ENCODE assay signal across 17 cellular contexts in genomic region chr5:142125963-142126362, GRCh38. TPM values are rescaled to one million over a fixed set of nuclear protein-coding genes. Genes with fewer than 3 reads are reported as not detected.
DNase-seq lines count a peak whose midpoint lies in the region; ATAC-seq, FAIRE-seq and TF ChIP-seq lines count a peak whose summit lies in the region.
"Had no signal": no experiment of that assay in that cellular context is flagged by ENCODE, and none has a peak within 500 bp of the region (broad histone marks: within the 10 kb centered on the region; RNA-seq: fewer than 3 reads in every experiment).

No MANE protein-coding gene starts in this region.

- no peak overlapping the region for H3K4ac ChIP-seq in H1 (replicated peaks; ENCODE audit: insufficient read length, low read depth, low read length)

- no peak overlapping the region for H2AK5ac ChIP-seq in H1 (ENCODE audit: low read depth, low read length)

- DNase-seq in activated naive CD8-positive, alpha-beta T cell treated with anti-CD3 and anti-CD28 coated beads, Interleukin-2, amount 50 U/mL, for 24 hours: no peak
- no peak for DNase-seq in T-helper 17 cell
- DNase-seq in H1 (ENCODE audit: low read depth in 1 of 2, low spot score in 2 of 2): no peak
- DNase-seq in pancreas: no peak
- DNase-seq in mucosa of gallbladder (ENCODE audit: low spot score): no peak
- DNase-seq in NCI-H510A treated with DMSO at 0.1 percent for 48 hours (lab: John Stamatoyannopoulos, UW): no peak
- DNase-seq: AML-193; Caco-2; CD4-positive, alpha-beta T cell; GM23248; HCEC 1CT had no signal

- H4K20me1 ChIP-seq in H1 (replicated peaks in 1 of 2; ENCODE audit: control insufficient read depth in 1 of 2, insufficient read depth in 2 of 2, low read length in 2 of 2): no peaks in the 10 kb centered on the region

- H3K4me1 ChIP-seq in H1 (replicated peaks in 1 of 4; ENCODE audit: control insufficient read depth in 3 of 4, insufficient read depth in 4 of 4, low read length in 3 of 4) (peaks cover 0 to 6% (median 2%) of the 10 kb centered on the region in 4 experiments; a peak in 2 of 7 replicates), pancreas (peaks cover 5 to 11% (median 8%) of the 10 kb centered on the region in 3 donors)
- H3K4me1 ChIP-seq: Caco-2 had no signal

- no peaks in the 10 kb centered on the region for H3K9me3 Mint-ChIP-seq in activated naive CD8-positive, alpha-beta T cell (ENCODE audit: low read depth)
- H3K9me3 Mint-ChIP-seq in activated naive CD8-positive, alpha-beta T cell treated with anti-CD3 and anti-CD28 coated beads, Interleukin-2, amount 50 U/mL, for 24 hours: peaks cover 7% of the 10 kb centered on the region
- H3K9me3 Mint-ChIP-seq: CD4-positive, alpha-beta T cell had no signal

- H2BK12ac ChIP-seq in H1 (ENCODE audit: low read depth, low read length): no peak overlapping the region

- no peak for TF ChIP-seq EP300 in H1 (IDR thresholded peaks at IDR 0.05; ENCODE audit: borderline replicate concordance in 1 of 2, low read depth in 2 of 2, low read length in 2 of 2)

- no peak for ATAC-seq in activated naive CD8-positive, alpha-beta T cell treated with anti-CD3 and anti-CD28 coated beads, Interleukin-2, amount 50 U/mL, for 24 hours
- no peak for ATAC-seq in T-helper 17 cell
- no peak for ATAC-seq in pancreas

- H3K4me2 ChIP-seq in H1 (ENCODE audit: insufficient read depth in 1 of 2, low read depth in 2 of 2, low read length in 2 of 2): no peak overlapping the region

- peaks cover 13% of the 10 kb centered on the region for H3K36me3 Mint-ChIP-seq in activated naive CD8-positive, alpha-beta T cell
- H3K36me3 Mint-ChIP-seq in activated naive CD8-positive, alpha-beta T cell treated with anti-CD3 and anti-CD28 coated beads, Interleukin-2, amount 50 U/mL, for 24 hours (ENCODE audit: low read depth): peaks cover 70% of the 10 kb centered on the region
- no peaks in the 10 kb centered on the region for H3K36me3 Mint-ChIP-seq in T-helper 17 cell (ENCODE audit: low read depth)

- no peak overlapping the region for H3K18ac ChIP-seq in H1 (ENCODE audit: extremely low read depth, low read length)

- TF ChIP-seq CTCF in H1 (IDR thresholded peaks at IDR 0.05; ENCODE audit: control extremely low read depth in 1 of 3, insufficient read depth in 1 of 3, low read depth in 1 of 3, low read length in 3 of 3) (no peak), pancreas (IDR thresholded peaks at IDR 0.05) (no peak)

- peaks cover 0 to 62% of the 10 kb centered on the region in 2 experiments; a peak in 2 of 4 replicates for H3K79me2 ChIP-seq in H1 (ENCODE audit: control insufficient read depth in 1 of 2, insufficient read depth in 2 of 2, low read length in 2 of 2)

- POLR2A ChIA-PET in H1 (lab: Charles Lee; ENCODE audit: partially characterized antibody): no interaction called here

- no peaks in the 10 kb centered on the region; a peak in 2 of 8 replicates for H3K36me3 ChIP-seq in H1 (ENCODE audit: control insufficient read depth in 2 of 4, insufficient read depth in 4 of 4, low read length in 3 of 4)
- H3K36me3 ChIP-seq in pancreas: peaks cover 0 to 4% (median 0%) of the 10 kb centered on the region in 3 donors

- no peak for TF ChIP-seq POLR2A in H1 (IDR thresholded peaks at IDR 0.05; ENCODE audit: control extremely low read depth in 1 of 2, low read depth in 2 of 2, low read length in 2 of 2)

- H3K27me3 ChIP-seq in H1 (replicated peaks in 1 of 4; ENCODE audit: control insufficient read depth in 3 of 4, extremely low read depth in 1 of 4, insufficient read depth in 3 of 4, low read length in 3 of 4): no peaks in the 10 kb centered on the region
- H3K27me3 ChIP-seq in pancreas: no peaks in the 10 kb centered on the region

- TF ChIP-seq RAD21 in H1 (IDR thresholded peaks at IDR 0.05 in 1 of 2, conservative IDR thresholded peaks at IDR 0.05 in 1 of 2; ENCODE audit: low read depth in 2 of 2, low read length in 2 of 2): no peak

- H4K8ac ChIP-seq in H1 (ENCODE audit: extremely low read depth, insufficient read depth, low read length): no peak overlapping the region

- peaks cover 87% of the 10 kb centered on the region for H3K4me1 Mint-ChIP-seq in activated naive CD8-positive, alpha-beta T cell (ENCODE audit: low read depth)
- peaks cover 87% of the 10 kb centered on the region for H3K4me1 Mint-ChIP-seq in activated naive CD8-positive, alpha-beta T cell treated with anti-CD3 and anti-CD28 coated beads, Interleukin-2, amount 50 U/mL, for 24 hours
- peaks cover 41% of the 10 kb centered on the region for H3K4me1 Mint-ChIP-seq in T-helper 17 cell

- H2BK120ac ChIP-seq in H1 (replicated peaks; ENCODE audit: low read depth, low read length): no peak overlapping the region

- H2BK5ac ChIP-seq in H1 (ENCODE audit: low read depth, low read length): no peak overlapping the region

- no peaks in the 10 kb centered on the region; the same call in 1 of the 2 replicates for H3K79me1 ChIP-seq in H1 (ENCODE audit: low read depth, low read length)

- H4K91ac ChIP-seq in H1 (replicated peaks; ENCODE audit: insufficient read length, low read length): no peak overlapping the region

- H3K27me3 Mint-ChIP-seq in activated naive CD8-positive, alpha-beta T cell: no peaks in the 10 kb centered on the region
- H3K27me3 Mint-ChIP-seq in activated naive CD8-positive, alpha-beta T cell treated with anti-CD3 and anti-CD28 coated beads, Interleukin-2, amount 50 U/mL, for 24 hours: no peaks in the 10 kb centered on the region
- no peaks in the 10 kb centered on the region for H3K27me3 Mint-ChIP-seq in T-helper 17 cell
- H3K27me3 Mint-ChIP-seq: CD4-positive, alpha-beta T cell had no signal

- no peak overlapping the region for H2BK15ac ChIP-seq in H1 (ENCODE audit: low read length)

- peak overlapping the region; percentile 27 for H3K4me3 Mint-ChIP-seq in activated naive CD8-positive, alpha-beta T cell
- H3K4me3 Mint-ChIP-seq in activated naive CD8-positive, alpha-beta T cell treated with anti-CD3 and anti-CD28 coated beads, Interleukin-2, amount 50 U/mL, for 24 hours: no peak overlapping the region
- no peak overlapping the region for H3K4me3 Mint-ChIP-seq in T-helper 17 cell

- peak overlapping the region; percentile 68 for H3K27ac Mint-ChIP-seq in activated naive CD8-positive, alpha-beta T cell
- H3K27ac Mint-ChIP-seq in activated naive CD8-positive, alpha-beta T cell treated with anti-CD3 and anti-CD28 coated beads, Interleukin-2, amount 50 U/mL, for 24 hours: no peak overlapping the region
- H3K27ac Mint-ChIP-seq in T-helper 17 cell: peak overlapping the region; percentile 85
- H3K27ac Mint-ChIP-seq: CD4-positive, alpha-beta T cell had no signal

- H4K5ac ChIP-seq in H1 (ENCODE audit: insufficient read length, low read depth, low read length): no peak overlapping the region

- no peak overlapping the region for H2BK20ac ChIP-seq in H1 (ENCODE audit: low read length)

- intact Hi-C loops in pancreas (cut with DNase I): no loop called here

- H3K9me3 ChIP-seq in T-helper 17 cell (ENCODE audit: control insufficient read depth, low read length, poor library complexity, severe bottlenecking) (no peaks in the 10 kb centered on the region), H1 (ENCODE audit: insufficient read depth in 2 of 2, low read depth in 1 of 2, low read length in 1 of 2) (0 out of 4 replicates have a peak, but pooled peaks cover 2 to 4% of the 10 kb centered on the region in 2 experiments), pancreas (no peaks in the 10 kb centered on the region)
- H3K9me3 ChIP-seq: Caco-2 had no signal

- H3K56ac ChIP-seq in H1 (replicated peaks; ENCODE audit: insufficient read length, low read depth, low read length): no peak overlapping the region

- no peak overlapping the region for H3K27ac ChIP-seq in H1 (ENCODE audit: low read depth, low read length)
- H3K27ac ChIP-seq in pancreas: no peak overlapping the region
- H3K27ac ChIP-seq: C4-2B, GM23248 had no signal

- FAIRE-seq in H1 (lab: Jason Lieb, UNC): no peak
- peak; percentile 41 for FAIRE-seq in pancreas (lab: Jason Lieb, UNC)
- FAIRE-seq: D721Med, GM12891, H54, HTR-8/SVneo had no signal

- H3K23me2 ChIP-seq in H1 (ENCODE audit: low read depth, low read length): no peaks in the 10 kb centered on the region

- H3K14ac ChIP-seq in H1 (ENCODE audit: insufficient read length): no peak overlapping the region

- H3K4me3 ChIP-seq in H1 (ENCODE audit: extremely low read depth in 1 of 4, insufficient read depth in 2 of 4, low read depth in 3 of 4, low read length in 4 of 4) (no peak overlapping the region), pancreas (no peak overlapping the region)
- H3K4me3 ChIP-seq: GM23248 had no signal

- H3K23ac ChIP-seq in H1 (ENCODE audit: insufficient read length): no peak overlapping the region

- CTCF ChIA-PET in H1 (lab: Charles Lee; ENCODE audit: partially characterized antibody): interaction anchor here (1.5 kb wide), 1 partner anchor 72 kb away, joined by 5 read pairs; no protein-coding TSS in a partner anchor

- H3K9ac ChIP-seq in H1 (replicated peaks in 1 of 4; ENCODE audit: extremely low read depth in 1 of 4, low read depth in 3 of 4, low read length in 3 of 4): no peak overlapping the region
- H3K9ac ChIP-seq: GM23248 had no signal

- H2AFZ ChIP-seq in H1 (ENCODE audit: low read length): no peak overlapping the region
- H2AFZ ChIP-seq: GM23248 had no signal

TF ChIP-seq in H1, 55 proteins besides CTCF, POLR2A, EP300 and RAD21 (continues in another document):
- TF ChIP-seq PHF8 (conservative IDR thresholded peaks at IDR 0.05; ENCODE audit: low read depth, low read length) (no peak), SUZ12 (IDR thresholded peaks at IDR 0.05; ENCODE audit: low read length) (no peak), JUN (IDR thresholded peaks at IDR 0.05; ENCODE audit: low read depth, low read length) (no peak), HDAC6 (IDR thresholded peaks at IDR 0.05; ENCODE audit: low read depth, low read length) (no peak), MAFK (IDR thresholded peaks at IDR 0.05; ENCODE audit: low read depth, low read length) (peak; percentile 27; the same call in 1 of the 2 replicates), CREB1 (IDR thresholded peaks at IDR 0.05) (no peak), TEAD4 (IDR thresholded peaks at IDR 0.05; ENCODE audit: low read depth, low read length) (no peak)

RNA-seq across cellular contexts. Expression of gene NDFIP1, which starts 17.4 kb away (rescaled TPM):
- total RNA-seq in T-helper 17 cell (10 to 100 TPM; 89.6 to 92.9 TPM), pancreas (10 to 100 TPM; 28.6 to 41.3 (median 33.7) TPM), mucosa of gallbladder (80.0 TPM)
- total RNA-seq in H1 (2021; fragmentation: NEBNext Ultra II Directional; extraction: Animal tissue kit (Norgen Biotek cat#: 25700)): 26.1 and 27.1 TPM in 2 replicates
- polyA plus RNA-seq in H1 (2011; rRNA removed) (8.8 and 10.4 TPM in 2 replicates), pancreas (10 to 100 TPM; 15.7 to 50.1 TPM)
- polyA plus RNA-seq in H1 (2011; cell fraction: cytosol; rRNA removed): 14.6 TPM
- 11.9 TPM for polyA plus RNA-seq in H1 (2011; cell fraction: nucleus; rRNA removed)
- 12.0 to 22.5 TPM (median 12.9 TPM) in 4 replicates for polyA plus RNA-seq in H1 (2012, experiment 1 of 2)
- polyA plus RNA-seq in H1 (2012, experiment 2 of 2): 13.4 TPM
- 26.7 TPM for polyA plus RNA-seq in H1 (2013, experiment 1 of 2)
- 31.4 TPM for polyA plus RNA-seq in H1 (2013, experiment 2 of 2)
- 4.8 and 6.3 TPM in 2 replicates for polyA minus RNA-seq in H1 (2011; rRNA and poly(A)+ RNA removed)
- 11.0 TPM for polyA minus RNA-seq in H1 (2011; cell fraction: cytosol; rRNA and poly(A)+ RNA removed)
- polyA minus RNA-seq in H1 (2011; cell fraction: nucleus; rRNA and poly(A)+ RNA removed): 9.0 TPM
